ENCODE assay signal across 13 cellular contexts in genomic region chr15:93987068-93987467, GRCh38.
DNase-seq lines count a peak whose midpoint lies in the region; ATAC-seq and TF ChIP-seq lines count a peak whose summit lies in the region.
"Had no signal": no experiment of that assay in that cellular context is flagged by ENCODE, and none has a peak within 500 bp of the region (broad histone marks: within the 10 kb centered on the region; RNA-seq: fewer than 3 reads in every experiment).

No MANE protein-coding gene starts in this region.

- H3K36me3 Mint-ChIP-seq in activated naive CD8-positive, alpha-beta T cell treated with anti-CD3 and anti-CD28 coated beads for 36 hours: no peaks in the 10 kb centered on the region
- no peaks in the 10 kb centered on the region for H3K36me3 Mint-ChIP-seq in CD14-positive monocyte

- H3K9me3 Mint-ChIP-seq in activated naive CD8-positive, alpha-beta T cell treated with anti-CD3 and anti-CD28 coated beads for 36 hours: no peaks in the 10 kb centered on the region
- peaks cover 0 to 4% (median 0%) of the 10 kb centered on the region in 7 donors for H3K9me3 Mint-ChIP-seq in CD14-positive monocyte

- intact Hi-C loops in CD14-positive monocyte (cut with micrococcal nuclease): no loop called here

- H3K4me3 Mint-ChIP-seq in activated naive CD8-positive, alpha-beta T cell treated with anti-CD3 and anti-CD28 coated beads for 36 hours: no peak overlapping the region
- H3K4me3 Mint-ChIP-seq in CD14-positive monocyte: no peak overlapping the region

- TF ChIP-seq CTCF in CD14-positive monocyte (IDR thresholded peaks at IDR 0.05): no peak

- peaks cover 15% of the 10 kb centered on the region for H3K4me1 Mint-ChIP-seq in activated naive CD8-positive, alpha-beta T cell treated with anti-CD3 and anti-CD28 coated beads for 36 hours
- H3K4me1 Mint-ChIP-seq in CD14-positive monocyte: peaks cover 8% of the 10 kb centered on the region

- peak; percentile 20 for DNase-seq in activated gamma-delta T cell treated with Interleukin-2 at 50 U/mL for 16 hours
- no peak for DNase-seq in activated gamma-delta T cell (lab: John Stamatoyannopoulos, UW)
- DNase-seq in HT1080 (ENCODE audit: low read depth): peak; percentile 46
- peak; percentile 32 for DNase-seq in activated naive CD8-positive, alpha-beta T cell treated with anti-CD3 and anti-CD28 coated beads for 36 hours
- peak in 4 of 6 experiments; percentile 2 to 28 (median 26) for DNase-seq in stimulated activated naive CD4-positive, alpha-beta T cell (lab: John Stamatoyannopoulos, UW)
- no peak for DNase-seq in germinal center (ENCODE audit: low spot score)
- DNase-seq in CD14-positive monocyte (ENCODE audit: low spot score): no peak
- DNase-seq: aorta, hypothalamus, NCI-H1930, OCI-M1 had no signal

- no peak for ATAC-seq in HG03342 (IDR thresholded peaks at IDR 0.05; ENCODE audit: unreplicated experiment)

- H3K27ac Mint-ChIP-seq in activated naive CD8-positive, alpha-beta T cell treated with anti-CD3 and anti-CD28 coated beads for 36 hours: no peak overlapping the region
- no peak overlapping the region for H3K27ac Mint-ChIP-seq in CD14-positive monocyte
- H3K27ac Mint-ChIP-seq: progenitor cell of endocrine pancreas had no signal

- H3K27me3 Mint-ChIP-seq in activated naive CD8-positive, alpha-beta T cell treated with anti-CD3 and anti-CD28 coated beads for 36 hours: no peaks in the 10 kb centered on the region
- H3K27me3 Mint-ChIP-seq in CD14-positive monocyte (ENCODE audit: low read depth in 3 of 3): peaks cover 1 to 2% (median 1%) of the 10 kb centered on the region in 3 donors

Comparison
In these comparisons a context has a peak if more than half of its experiments do, and no peak if none do; other contexts are left out.
1. DNase-seq: peak in activated gamma-delta T cell treated with Interleukin-2 at 50 U/mL for 16 hours (single experiment), HT1080 (single experiment), activated naive CD8-positive, alpha-beta T cell treated with anti-CD3 and anti-CD28 coated beads for 36 hours (single experiment) and stimulated activated naive CD4-positive, alpha-beta T cell (4 of 6); none in activated gamma-delta T cell (single experiment), germinal center (single experiment) and CD14-positive monocyte (single experiment).